In the genomic region with DNA sequence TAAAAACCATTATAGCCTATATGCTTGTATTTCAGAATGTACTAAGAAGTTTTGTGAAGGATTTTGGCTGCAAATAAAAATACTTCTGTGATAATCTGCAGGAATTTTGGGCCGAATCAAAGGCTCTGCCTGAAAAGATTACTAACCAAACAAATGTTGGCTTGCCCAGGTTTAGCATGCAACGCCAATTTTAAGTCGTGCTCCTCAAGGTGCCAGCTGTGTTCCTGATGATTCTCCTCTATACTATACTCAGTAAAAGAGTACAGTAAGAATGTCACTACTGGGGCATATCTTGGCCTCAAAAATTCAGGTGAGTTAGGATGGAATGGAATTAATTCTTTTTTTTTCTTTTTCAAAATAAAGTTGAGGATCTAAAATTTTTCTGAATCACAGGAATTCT, we compare ENCODE assay signal across 28 cellular contexts.
"Had no signal": no experiment of that assay in that cellular context is flagged by ENCODE, and none has a peak within 500 bp of the region (broad histone marks: within the 10 kb centered on the region; RNA-seq: fewer than 3 reads in every experiment).

No MANE protein-coding gene starts in this region.

- H3K4me1 ChIP-seq: parathyroid adenoma, psoas muscle, right lobe of liver, sigmoid colon, thyroid gland had no signal

- H3K4me3 ChIP-seq: psoas muscle, right lobe of liver, sigmoid colon, stomach, thoracic aorta, thyroid gland, tibial nerve, upper lobe of left lung, vagina had no signal

- H3K27ac Mint-ChIP-seq: naive thymus-derived CD4-positive, alpha-beta T cell; natural killer cell; nephron; progenitor cell of endocrine pancreas; stimulated activated effector memory CD8-positive, alpha-beta T cell treated with anti-CD3 and anti-CD28 coated beads, Interleukin-12 subunit alpha, Interleukin-12 subunit beta, amount 100 ng/mL, for 72 hours; stimulated activated naive B cell treated with anti-CD40 and anti-IgM and Interleukin-4, amounts not matched to agents 10 μg/mL and 1 μg/mL and 100 μg/mL, for 72 hours; stimulated activated naive CD8-positive, alpha-beta T cell treated with anti-CD3 and anti-CD28 coated beads, Interleukin-15, Interleukin-2, amounts not matched to agents 100 ng/mL and 50 ng/mL, for 24 hours had no signal

- FAIRE-seq: small intestine, urothelium cell line had no signal

- ATAC-seq: naive thymus-derived CD4-positive, alpha-beta T cell; natural killer cell; psoas muscle; right cardiac atrium; right lobe of liver; stimulated activated effector memory CD8-positive, alpha-beta T cell treated with anti-CD3 and anti-CD28 coated beads, Interleukin-12 subunit alpha, Interleukin-12 subunit beta, amount 100 ng/mL, for 72 hours; stimulated activated naive B cell treated with anti-CD40 and anti-IgM and Interleukin-4, amounts not matched to agents 10 μg/mL and 1 μg/mL and 100 μg/mL, for 72 hours had no signal

- H3K27me3 ChIP-seq: neutrophil, right lobe of liver, sigmoid colon, stomach, thyroid gland, tibial nerve, upper lobe of left lung, vagina had no signal

- H3K27me3 Mint-ChIP-seq: progenitor cell of endocrine pancreas; stimulated activated naive B cell treated with anti-CD40 and anti-IgM and Interleukin-4, amounts not matched to agents 10 μg/mL and 1 μg/mL and 100 μg/mL, for 72 hours; stimulated activated naive CD8-positive, alpha-beta T cell treated with anti-CD3 and anti-CD28 coated beads, Interleukin-15, Interleukin-2, amounts not matched to agents 100 ng/mL and 50 ng/mL, for 24 hours had no signal

- H2AFZ ChIP-seq: parathyroid adenoma had no signal

- DNase-seq: naive thymus-derived CD4-positive, alpha-beta T cell; natural killer cell; nucleus accumbens; psoas muscle; right cardiac atrium; right lobe of liver; sigmoid colon; small intestine; stimulated activated CD4-positive, alpha-beta T cell treated with anti-CD3 and anti-CD28 coated beads, Interleukin-15, amount 100 ng/mL, for 24 hours; stimulated activated CD4-positive, alpha-beta T cell treated with anti-CD3 and anti-CD28 coated beads, Interleukin-2, amount 100 ng/mL, for 24 hours; stimulated activated CD4-positive, alpha-beta T cell treated with anti-CD3 and anti-CD28 coated beads, Interleukin-2, amount 100 ng/mL, for 48 hours; stimulated activated CD4-positive, alpha-beta T cell treated with anti-CD3 and anti-CD28 coated beads, Interleukin-4, amount 100 ng/mL, for 24 hours; stimulated activated naive B cell treated with anti-CD40 and anti-IgM and Interleukin-4, amounts not matched to agents 10 μg/mL and 1 μg/mL and 100 μg/mL, for 72 hours; stimulated activated naive CD4-positive, alpha-beta T cell treated with Interleukin-2 at 50 U/mL for 16 hours; stomach; trophoblast cell; upper lobe of left lung had no signal

- H3K36me3 ChIP-seq: neutrophil, right lobe of liver, sigmoid colon, stomach, thoracic aorta, thyroid gland, vagina had no signal

- H3K9me3 ChIP-seq: neutrophil, psoas muscle, right lobe of liver, sigmoid colon, stomach, thoracic aorta, thyroid gland, tibial nerve, upper lobe of left lung, vagina had no signal

- H3K9ac ChIP-seq: parathyroid adenoma had no signal

- H3K36me3 Mint-ChIP-seq: naive thymus-derived CD4-positive, alpha-beta T cell; natural killer cell; stimulated activated effector memory CD8-positive, alpha-beta T cell treated with anti-CD3 and anti-CD28 coated beads, Interleukin-12 subunit alpha, Interleukin-12 subunit beta, amount 100 ng/mL, for 72 hours had no signal

- H3K9me3 Mint-ChIP-seq: naive thymus-derived CD4-positive, alpha-beta T cell; natural killer cell; nephron; stimulated activated effector memory CD8-positive, alpha-beta T cell treated with anti-CD3 and anti-CD28 coated beads, Interleukin-12 subunit alpha, Interleukin-12 subunit beta, amount 100 ng/mL, for 72 hours; stimulated activated naive B cell treated with anti-CD40 and anti-IgM and Interleukin-4, amounts not matched to agents 10 μg/mL and 1 μg/mL and 100 μg/mL, for 72 hours; stimulated activated naive CD8-positive, alpha-beta T cell treated with anti-CD3 and anti-CD28 coated beads, Interleukin-15, Interleukin-2, amounts not matched to agents 100 ng/mL and 50 ng/mL, for 24 hours had no signal

- H3K79me2 ChIP-seq: parathyroid adenoma had no signal

- H3K4me3 Mint-ChIP-seq: naive thymus-derived CD4-positive, alpha-beta T cell; natural killer cell; nephron; stimulated activated effector memory CD8-positive, alpha-beta T cell treated with anti-CD3 and anti-CD28 coated beads, Interleukin-12 subunit alpha, Interleukin-12 subunit beta, amount 100 ng/mL, for 72 hours; stimulated activated naive B cell treated with anti-CD40 and anti-IgM and Interleukin-4, amounts not matched to agents 10 μg/mL and 1 μg/mL and 100 μg/mL, for 72 hours; stimulated activated naive CD8-positive, alpha-beta T cell treated with anti-CD3 and anti-CD28 coated beads, Interleukin-15, Interleukin-2, amounts not matched to agents 100 ng/mL and 50 ng/mL, for 24 hours had no signal

- H3K27ac ChIP-seq: neutrophil, parathyroid adenoma, psoas muscle, right lobe of liver, sigmoid colon, stomach, thoracic aorta, thyroid gland, tibial nerve, upper lobe of left lung, vagina had no signal
